9 cellular contexts compared by ENCODE assay signal in the genomic region with DNA sequence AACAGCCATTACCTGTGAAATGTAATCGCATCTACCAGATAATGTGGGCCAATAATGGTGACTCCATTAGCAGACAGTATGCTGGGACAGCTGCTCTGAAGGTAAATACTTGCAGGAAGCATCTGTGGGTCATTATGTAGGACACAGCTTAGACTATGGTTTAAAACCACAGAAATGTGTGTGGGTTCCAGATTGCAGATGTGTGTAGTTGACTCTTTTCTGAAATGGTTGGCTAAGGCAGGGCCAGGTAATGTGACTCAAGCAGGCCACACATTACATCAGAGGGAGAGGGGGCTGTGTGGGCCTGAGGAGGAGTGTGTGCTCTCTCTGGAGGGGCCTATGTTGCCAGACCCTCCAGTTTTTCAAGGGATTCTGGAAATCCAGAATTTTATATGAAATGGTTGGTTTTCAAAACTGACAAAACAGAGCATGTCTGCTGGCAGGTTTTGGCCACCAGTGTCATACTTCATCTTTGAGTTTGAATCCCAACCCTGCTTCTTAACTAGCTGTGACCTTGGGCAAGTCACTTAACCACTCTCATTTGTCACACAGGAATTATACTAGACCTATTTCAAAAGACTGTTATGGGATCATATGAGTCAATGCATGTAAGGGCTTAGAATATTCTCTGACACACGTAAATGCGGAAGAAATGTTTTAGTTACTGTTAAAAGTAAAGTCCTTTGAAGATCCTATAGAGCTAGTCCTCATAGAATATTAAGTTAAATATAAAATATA.
A peak's percentile ranks its signal among the peaks of the same experiment; 100 is the strongest.
DNase-seq lines count a peak whose midpoint lies in the region; ATAC-seq and TF ChIP-seq lines count a peak whose summit lies in the region.
"Had no signal": no experiment of that assay in that cellular context is flagged by ENCODE, and none has a peak within 500 bp of the region (broad histone marks: within the 10 kb centered on the region; RNA-seq: fewer than 3 reads in every experiment).

No MANE protein-coding gene starts in this region.

- peaks cover 32% of the 10 kb centered on the region for H3K4me1 ChIP-seq in Karpas-422 (ENCODE audit: low read length)

- H4K20me1 ChIP-seq in Karpas-422 (ENCODE audit: insufficient read depth, low read depth, low read length), result no peaks in the 10 kb centered on the region

- TF ChIP-seq CTCF in fibroblast of villous mesenchyme (IDR thresholded peaks at IDR 0.05; ENCODE audit: insufficient read depth, low read depth, low read length), result no peak

- no peak overlapping the region for H3K27ac ChIP-seq in Karpas-422 (ENCODE audit: low read length)
- H3K27ac ChIP-seq: sigmoid colon had no signal

- no peaks in the 10 kb centered on the region for H3K36me3 ChIP-seq in Karpas-422 (ENCODE audit: insufficient read depth, low read length)

- DNase-seq in EH (ENCODE audit: low read depth) (peak; percentile 79), H4 (ENCODE audit: low spot score) (peak; percentile 88), NOMO-1 (lab: John Stamatoyannopoulos, UW; ENCODE audit: unreplicated experiment in 2 of 2) (peak; percentile 21 to 64), fibroblast of villous mesenchyme (ENCODE audit: low read depth) (peak; percentile 66), Karpas-422 (no peak), iPS-NIHi7 (ENCODE audit: extremely low spot score) (no peak)
- DNase-seq in activated effector memory CD4-positive, alpha-beta T cell treated with anti-CD3 and anti-CD28 coated beads, Interleukin-2, amount 50 U/mL, for 16 hours, result no peak
- DNase-seq: sigmoid colon had no signal

- no peak for ATAC-seq in GM21390 (IDR thresholded peaks at IDR 0.05; ENCODE audit: unreplicated experiment)

- no peaks in the 10 kb centered on the region for H3K9me3 ChIP-seq in Karpas-422 (ENCODE audit: low read length)
- H3K9me3 ChIP-seq: sigmoid colon had no signal

- H3K9ac ChIP-seq in Karpas-422 (ENCODE audit: low read length), result no peak overlapping the region

- no peak overlapping the region for H3K4me2 ChIP-seq in Karpas-422 (ENCODE audit: low read depth, low read length, poor library complexity, severe bottlenecking)

- H3K4me3 ChIP-seq in fibroblast of villous mesenchyme (ENCODE audit: low read depth, low read length) (no peak overlapping the region), Karpas-422 (ENCODE audit: low read length) (no peak overlapping the region)
- H3K4me3 ChIP-seq: sigmoid colon had no signal

- H2AFZ ChIP-seq in Karpas-422 (ENCODE audit: low read length), result no peak overlapping the region

- H3K79me2 ChIP-seq in Karpas-422 (ENCODE audit: low read length), result no peaks in the 10 kb centered on the region

- no peaks in the 10 kb centered on the region for H3K9me2 ChIP-seq in Karpas-422 (replicated peaks; ENCODE audit: insufficient read depth, low read length)

- H3K27me3 ChIP-seq in Karpas-422 (ENCODE audit: low read length), result no peaks in the 10 kb centered on the region
- H3K27me3 ChIP-seq: sigmoid colon had no signal

Comparison
In these comparisons a context has a peak if more than half of its experiments do, and no peak if none do; other contexts are left out.
1. DNase-seq: peak in EH (single experiment), H4 (single experiment), NOMO-1 (2 of 2) and fibroblast of villous mesenchyme (single experiment); none in activated effector memory CD4-positive, alpha-beta T cell treated with anti-CD3 and anti-CD28 coated beads, Interleukin-2, amount 50 U/mL, for 16 hours (single experiment), Karpas-422 (single experiment) and iPS-NIHi7 (single experiment).